ENCODE assay signal across 12 cellular contexts in the genomic region with DNA sequence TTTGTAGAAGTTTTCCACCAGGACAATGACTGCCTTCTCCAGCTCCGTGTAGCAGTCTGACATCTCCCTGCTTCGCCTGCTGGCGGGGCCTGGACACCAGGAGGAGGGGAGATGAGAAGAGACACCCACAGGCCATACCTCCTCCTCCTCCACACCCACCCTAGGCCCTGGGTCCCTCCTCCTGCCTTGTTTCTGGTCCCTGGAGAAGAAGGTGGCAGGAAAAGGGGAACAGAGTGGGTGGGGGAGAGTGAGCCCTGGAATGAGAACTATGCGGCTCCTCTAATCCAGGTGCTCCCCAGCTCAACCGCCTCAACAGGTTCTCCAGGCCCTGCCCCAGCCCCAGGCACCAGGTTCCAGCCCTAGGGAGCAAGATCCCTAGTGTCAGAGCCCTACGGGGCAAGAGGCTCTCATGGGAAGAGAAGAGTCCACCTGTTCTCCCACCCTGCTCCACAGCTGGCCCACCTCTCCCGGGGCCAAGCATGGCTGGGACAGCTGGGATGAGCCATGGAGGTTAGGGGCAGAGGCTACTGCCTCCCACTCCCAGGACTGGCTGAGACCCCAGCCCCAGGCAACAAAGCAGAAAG. TPM values are rescaled to one million over a fixed set of nuclear protein-coding genes. Genes with fewer than 3 reads are reported as not detected.
DNase-seq lines count a peak whose midpoint lies in the region; ATAC-seq and TF ChIP-seq lines count a peak whose summit lies in the region.
"Had no signal": no experiment of that assay in that cellular context is flagged by ENCODE, and none has a peak within 500 bp of the region (broad histone marks: within the 10 kb centered on the region; RNA-seq: fewer than 3 reads in every experiment).

No MANE protein-coding gene starts in this region.

- H3K9me3 ChIP-seq in HUES6 (ENCODE audit: control insufficient read depth, insufficient read depth, low read depth, low read length) (no peaks in the 10 kb centered on the region), lower lobe of right lung (no peaks in the 10 kb centered on the region), thoracic aorta (no peaks in the 10 kb centered on the region)

- intact Hi-C loops in lower lobe of right lung (cut with DNase I) = no loop called here

- H3K27ac ChIP-seq in HUES6 (ENCODE audit: low read depth, low read length) (peak overlapping the region; percentile 12; the same call in 1 of the 2 replicates), lower lobe of right lung (peak overlapping the region; percentile 90), thoracic aorta (peak overlapping the region; percentile 89 to 91)

- DNase-seq in cardiac fibroblast (ENCODE audit: low read depth in 2 of 2) (no peak), lower lobe of right lung (no peak), thoracic aorta (ENCODE audit: low spot score) (no peak), iPS-NIHi7 (ENCODE audit: extremely low spot score) (no peak), NCI-H1694 treated with DMSO at 0.1 percent for 48 hours (lab: John Stamatoyannopoulos, UW) (no peak)
- DNase-seq: activated T-cell treated with anti-CD3 and anti-CD28 coated beads, Interleukin-2, amount 50 U/mL, for 48 hours had no signal

- H3K4me3 ChIP-seq in HUES6 (ENCODE audit: low read depth, low read length) (peak overlapping the region; percentile 36; the same call in 1 of the 2 replicates), cardiac fibroblast (replicated peaks in 1 of 2; ENCODE audit: low read depth in 2 of 2, low read length in 2 of 2) (peak overlapping the region; percentile 26 to 77), lower lobe of right lung (peak overlapping the region; percentile 60), thoracic aorta (peak overlapping the region; percentile 62)

- H3K4me1 ChIP-seq in HUES6 (ENCODE audit: control insufficient read depth, insufficient read depth, low read length) (peaks cover 63% of the 10 kb centered on the region), lower lobe of right lung (peaks cover 44% of the 10 kb centered on the region), thoracic aorta (ENCODE audit: control insufficient read depth in 1 of 2, low read depth in 2 of 2) (peaks cover 20 to 47% of the 10 kb centered on the region in 2 donors)

- H3K27me3 ChIP-seq in HUES6 (ENCODE audit: control insufficient read depth, insufficient read depth, low read length) = peaks cover 11% of the 10 kb centered on the region
- no peaks in the 10 kb centered on the region for H3K27me3 ChIP-seq in lower lobe of right lung (ENCODE audit: low read depth)
- no peaks in the 10 kb centered on the region for H3K27me3 ChIP-seq in thoracic aorta (replicated peaks; ENCODE audit: insufficient read depth)

- H3K36me3 ChIP-seq in HUES6 (ENCODE audit: control insufficient read depth, insufficient read depth, low read length) (no peaks in the 10 kb centered on the region), lower lobe of right lung (peaks cover 28% of the 10 kb centered on the region), thoracic aorta (peaks cover 18% of the 10 kb centered on the region)

- H3K9ac ChIP-seq in HUES6 (ENCODE audit: low read length) = peak overlapping the region; percentile 35

- ATAC-seq in lower lobe of right lung (peak; percentile 2 to 40), thoracic aorta (ENCODE audit: insufficient number of reproducible peaks, low FRiP score, low read depth) (no peak), HG03342 (IDR thresholded peaks at IDR 0.05; ENCODE audit: unreplicated experiment) (no peak), HG03439 (IDR thresholded peaks at IDR 0.05; ENCODE audit: unreplicated experiment) (no peak)

- no peak for TF ChIP-seq CTCF in cardiac fibroblast (IDR thresholded peaks at IDR 0.05; ENCODE audit: low read depth, low read length)
- no peak for TF ChIP-seq CTCF in lower lobe of right lung (IDR thresholded peaks at IDR 0.05)
- no peak for TF ChIP-seq CTCF in thoracic aorta (IDR thresholded peaks at IDR 0.05)

RNA-seq across cellular contexts. Expression of a gene that starts 4.8 kb away (rescaled TPM):
- total RNA-seq in lower lobe of right lung = 52.3 TPM
- 10 to 100 TPM; 81.1 to 82.3 TPM for total RNA-seq in thoracic aorta

RNA-seq across cellular contexts. Expression of a gene that starts 7.9 kb away (rescaled TPM):
- 138 TPM for total RNA-seq in lower lobe of right lung
- 1 to 10 TPM; 4.2 to 4.9 TPM for total RNA-seq in thoracic aorta
- total RNA-seq: glomerular endothelial cell, H4, SK-MEL-5 had no signal

RNA-seq across cellular contexts. Expression of a gene that starts 19.1 kb away (rescaled TPM):
- total RNA-seq in lower lobe of right lung (83.0 TPM), thoracic aorta (10 to 100 TPM; 64.2 to 82.9 TPM)

RNA-seq across cellular contexts. Expression of a gene that starts 20.1 kb away (rescaled TPM):
- total RNA-seq in lower lobe of right lung (0.71 TPM), thoracic aorta (not detected)
- total RNA-seq: glomerular endothelial cell had no signal

RNA-seq across cellular contexts. Expression of a gene that starts 25.7 kb away (rescaled TPM):
- 72.2 TPM for total RNA-seq in lower lobe of right lung
- total RNA-seq in thoracic aorta = 10 to 100 TPM; 39.0 to 78.0 TPM

Comparison
In these comparisons a context has a peak if more than half of its experiments do, and no peak if none do; other contexts are left out.
1. H3K27ac ChIP-seq: peak in every context shown above with its lines; median percentile 90 in lower lobe of right lung; 90 in thoracic aorta; 12 in HUES6.
2. ATAC-seq: peak in lower lobe of right lung (2 of 2); none in thoracic aorta (single experiment), HG03342 (single experiment) and HG03439 (single experiment).
3. RNA of a gene that starts 7.9 kb away (total RNA-seq): 138 TPM in lower lobe of right lung (single experiment); 4.2 to 4.9 TPM in thoracic aorta; every median in the first group is over 10 times any median in the second.
4. Peak in every context shown above with its lines, with median percentiles within 50 percentile points of each other: H3K4me3 ChIP-seq.